Comparison of ENCODE assay signal across 12 cellular contexts in genomic region chr21:37153935-37154350, GRCh38.
DNase-seq lines count a peak whose midpoint lies in the region; ATAC-seq and TF ChIP-seq lines count a peak whose summit lies in the region.
"Had no signal": no experiment of that assay in that cellular context is flagged by ENCODE, and none has a peak within 500 bp of the region (broad histone marks: within the 10 kb centered on the region; RNA-seq: fewer than 3 reads in every experiment).

No MANE protein-coding gene starts in this region.

- H3K9me3 ChIP-seq in colonic mucosa (no peaks in the 10 kb centered on the region), stomach (no peaks in the 10 kb centered on the region)

- TF ChIP-seq POLR2A in stomach (IDR thresholded peaks at IDR 0.05) = no peak

- WGBS in stomach, 5 donors = 28 to 34% (median 32%) methylated on average over 9 of the region's 9 CpGs

- H3K27me3 ChIP-seq in colonic mucosa (no peaks in the 10 kb centered on the region), stomach (no peaks in the 10 kb centered on the region)

- DNase-seq in MV-4-11 (lab: John Stamatoyannopoulos, UW) (peak; percentile 40), colonic mucosa (peak; percentile 61), medulla oblongata (ENCODE audit: extremely low spot score) (peak; percentile 41), stomach (peak; percentile 49), hepatic stellate cell (ENCODE audit: low spot score) (no peak), DMS79 (lab: John Stamatoyannopoulos, UW) (no peak)
- DNase-seq: activated T-cell treated with anti-CD3 and anti-CD28 coated beads, Interleukin-2, amount 50 U/mL, for 4 hours; naive thymus-derived CD8-positive, alpha-beta T cell had no signal

- H3K36me3 ChIP-seq in colonic mucosa (no peaks in the 10 kb centered on the region), stomach (peaks cover 0 to 78% (median 53%) of the 10 kb centered on the region in 4 donors)

- intact Hi-C loops in colonic mucosa (cut with DNase I) (no loop called here), stomach (cut with DNase I; ENCODE audit: low total_unique reads) (no loop called here)

- H3K4me1 ChIP-seq in colonic mucosa (peaks cover 3% of the 10 kb centered on the region), stomach (peaks cover 12 to 28% (median 17%) of the 10 kb centered on the region in 4 donors)

- ATAC-seq in GM21528 (IDR thresholded peaks at IDR 0.05; ENCODE audit: low FRiP score, unreplicated experiment) = no peak
- ATAC-seq in HG02840 (IDR thresholded peaks at IDR 0.05; ENCODE audit: low FRiP score, unreplicated experiment) = no peak
- ATAC-seq: activated T-cell treated with anti-CD3 and anti-CD28 coated beads, Interleukin-2, amount 50 U/mL, for 4 hours; GM12878; naive thymus-derived CD8-positive, alpha-beta T cell had no signal

- peak overlapping the region in 1 of 2 donors; percentile 79 for H3K9ac ChIP-seq in colonic mucosa (ENCODE audit: low read depth in 2 of 2, low read length in 2 of 2)

- H3K4me3 ChIP-seq in colonic mucosa (no peak overlapping the region), stomach (no peak overlapping the region)
- H3K4me3 ChIP-seq: GM12878 had no signal

- H3K27ac ChIP-seq in colonic mucosa (peak overlapping the region; percentile 61), stomach (peak overlapping the region; percentile 36 to 68 (median 62))
- H3K27ac ChIP-seq: HL-60 had no signal

- TF ChIP-seq EP300 in stomach (IDR thresholded peaks at IDR 0.05) = no peak

- no peak for TF ChIP-seq CTCF in colonic mucosa (IDR thresholded peaks at IDR 0.05)
- TF ChIP-seq CTCF in stomach (IDR thresholded peaks at IDR 0.05) = no peak

Comparison
In these comparisons a context has a peak if more than half of its experiments do, and no peak if none do; other contexts are left out.
1. DNase-seq: peak in MV-4-11 (single experiment), colonic mucosa (single experiment), medulla oblongata (single experiment) and stomach (single experiment); none in hepatic stellate cell (single experiment) and DMS79 (single experiment).